ENCODE assay signal across 11 cellular contexts in genomic region chr9:137762414-137763061, GRCh38.
DNase-seq lines count a peak whose midpoint lies in the region; ATAC-seq and TF ChIP-seq lines count a peak whose summit lies in the region.
"Had no signal": no experiment of that assay in that cellular context is flagged by ENCODE, and none has a peak within 500 bp of the region (broad histone marks: within the 10 kb centered on the region; RNA-seq: fewer than 3 reads in every experiment).

No MANE protein-coding gene starts in this region.

- H3K9me3 Mint-ChIP-seq in neural crest cell: no peaks in the 10 kb centered on the region

- no peaks in the 10 kb centered on the region for H3K4me1 ChIP-seq in colonic mucosa

- DNase-seq in neural crest cell (ENCODE audit: low read depth, low spot score) (no peak), NCI-H226 (no peak), colonic mucosa (no peak), NOMO-1 (lab: John Stamatoyannopoulos, UW; ENCODE audit: unreplicated experiment in 2 of 2) (no peak)
- DNase-seq: NCI-H446 treated with DMSO at 0.1 percent for 48 hours, nucleus accumbens had no signal

- H3K27ac Mint-ChIP-seq in neural crest cell (ENCODE audit: unreplicated experiment): no peak overlapping the region

- H3K36me3 Mint-ChIP-seq in neural crest cell (ENCODE audit: low read depth): peaks cover 30% of the 10 kb centered on the region

- H3K36me3 ChIP-seq in colonic mucosa: no peaks in the 10 kb centered on the region

- H3K9me3 ChIP-seq in colonic mucosa: no peaks in the 10 kb centered on the region

- no peaks in the 10 kb centered on the region for H3K27me3 Mint-ChIP-seq in neural crest cell (ENCODE audit: low read depth)

- ATAC-seq in GM18511 (IDR thresholded peaks at IDR 0.05; ENCODE audit: unreplicated experiment) (peak; percentile 71), GM21447 (IDR thresholded peaks at IDR 0.05; ENCODE audit: unreplicated experiment) (peak; percentile 61), HG03558 (IDR thresholded peaks at IDR 0.05; ENCODE audit: extremely low read depth, unreplicated experiment) (peak; percentile 46), GM18858 (IDR thresholded peaks at IDR 0.05; ENCODE audit: unreplicated experiment) (no peak)
- ATAC-seq: HCT116 had no signal

- H3K4me3 Mint-ChIP-seq in neural crest cell: peak overlapping the region; percentile 20

- intact Hi-C loops in colonic mucosa (cut with DNase I): no loop called here

- H3K4me1 Mint-ChIP-seq in neural crest cell: peaks cover 56% of the 10 kb centered on the region

- H3K27me3 ChIP-seq in colonic mucosa: no peaks in the 10 kb centered on the region

- TF ChIP-seq CTCF in neural crest cell (conservative IDR thresholded peaks at IDR 0.05) (no peak), colonic mucosa (IDR thresholded peaks at IDR 0.05) (no peak)

- H3K27ac ChIP-seq in colonic mucosa: no peak overlapping the region

- H3K9ac ChIP-seq in colonic mucosa (ENCODE audit: low read depth in 2 of 2, low read length in 2 of 2): no peak overlapping the region

- H3K4me3 ChIP-seq in colonic mucosa: no peak overlapping the region
